Comparison of ENCODE assay signal across 1 cellular context in the genomic region with DNA sequence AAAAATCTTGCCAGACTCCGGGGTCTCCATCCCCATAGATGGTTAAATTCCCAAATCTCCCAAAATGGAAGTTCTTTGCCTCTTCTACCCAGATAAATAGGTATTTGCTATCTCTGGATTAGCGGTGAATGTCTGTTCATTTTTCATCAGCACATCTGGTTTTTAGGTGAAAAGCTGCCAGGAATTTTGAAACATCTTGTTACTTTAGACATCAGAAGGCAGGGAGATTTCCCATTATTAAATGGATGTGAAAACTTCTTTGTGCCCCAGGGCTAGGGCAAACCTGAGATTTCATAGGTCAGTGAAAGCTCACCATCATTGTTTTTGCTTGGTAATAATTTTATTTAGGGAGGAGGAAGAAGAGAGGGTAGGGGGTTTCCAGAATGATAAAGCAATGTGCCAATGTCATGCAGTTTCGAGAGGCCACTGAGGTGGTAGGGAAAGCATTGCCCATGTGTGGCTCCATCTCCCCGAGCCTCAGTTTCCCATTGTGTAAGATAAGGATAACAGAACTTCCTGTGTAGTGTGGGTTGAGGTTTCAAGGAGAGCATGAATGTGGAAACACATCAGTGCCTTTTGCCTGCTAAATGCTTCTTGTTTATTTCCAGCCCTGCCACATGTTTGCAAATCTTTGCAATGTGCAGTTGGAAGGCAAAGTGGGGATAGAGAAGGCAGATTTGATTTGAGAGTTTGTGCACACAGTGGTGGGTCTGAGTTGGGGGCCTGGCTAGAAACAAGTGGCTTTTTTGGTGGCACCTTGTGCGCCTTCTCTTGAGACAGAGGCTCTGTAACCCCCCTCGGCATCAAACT.
TF ChIP-seq lines count a peak whose summit lies in the region.

No MANE protein-coding gene starts in this region.

TF ChIP-seq in H1, 55 proteins besides CTCF, POLR2A, EP300 and RAD21:
- TF ChIP-seq, protein P1, sequence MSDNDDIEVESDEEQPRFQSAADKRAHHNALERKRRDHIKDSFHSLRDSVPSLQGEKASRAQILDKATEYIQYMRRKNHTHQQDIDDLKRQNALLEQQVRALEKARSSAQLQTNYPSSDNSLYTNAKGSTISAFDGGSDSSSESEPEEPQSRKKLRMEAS (IDR thresholded peaks at IDR 0.05): no peak
- TF ChIP-seq RFX5 (IDR thresholded peaks at IDR 0.05; ENCODE audit: borderline replicate concordance, low read depth, low read length) (no peak), KDM5A (IDR thresholded peaks at IDR 0.05; ENCODE audit: low read length) (no peak), SP4 (IDR thresholded peaks at IDR 0.05; ENCODE audit: low read length) (no peak), TEAD4 (IDR thresholded peaks at IDR 0.05; ENCODE audit: low read depth, low read length) (no peak), POU5F1 (IDR thresholded peaks at IDR 0.05; ENCODE audit: low read depth, low read length) (no peak), TCF12 (IDR thresholded peaks at IDR 0.05; ENCODE audit: low read depth, low read length) (no peak), YY1 (IDR thresholded peaks at IDR 0.05; ENCODE audit: low read depth, low read length) (no peak)
- TF ChIP-seq, protein P2, sequence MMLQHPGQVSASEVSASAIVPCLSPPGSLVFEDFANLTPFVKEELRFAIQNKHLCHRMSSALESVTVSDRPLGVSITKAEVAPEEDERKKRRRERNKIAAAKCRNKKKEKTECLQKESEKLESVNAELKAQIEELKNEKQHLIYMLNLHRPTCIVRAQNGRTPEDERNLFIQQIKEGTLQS (IDR thresholded peaks at IDR 0.05; ENCODE audit: insufficient read depth, low read depth, low read length): no peak
